Comparison of ENCODE assay signal across 1 cellular context in the genomic region with DNA sequence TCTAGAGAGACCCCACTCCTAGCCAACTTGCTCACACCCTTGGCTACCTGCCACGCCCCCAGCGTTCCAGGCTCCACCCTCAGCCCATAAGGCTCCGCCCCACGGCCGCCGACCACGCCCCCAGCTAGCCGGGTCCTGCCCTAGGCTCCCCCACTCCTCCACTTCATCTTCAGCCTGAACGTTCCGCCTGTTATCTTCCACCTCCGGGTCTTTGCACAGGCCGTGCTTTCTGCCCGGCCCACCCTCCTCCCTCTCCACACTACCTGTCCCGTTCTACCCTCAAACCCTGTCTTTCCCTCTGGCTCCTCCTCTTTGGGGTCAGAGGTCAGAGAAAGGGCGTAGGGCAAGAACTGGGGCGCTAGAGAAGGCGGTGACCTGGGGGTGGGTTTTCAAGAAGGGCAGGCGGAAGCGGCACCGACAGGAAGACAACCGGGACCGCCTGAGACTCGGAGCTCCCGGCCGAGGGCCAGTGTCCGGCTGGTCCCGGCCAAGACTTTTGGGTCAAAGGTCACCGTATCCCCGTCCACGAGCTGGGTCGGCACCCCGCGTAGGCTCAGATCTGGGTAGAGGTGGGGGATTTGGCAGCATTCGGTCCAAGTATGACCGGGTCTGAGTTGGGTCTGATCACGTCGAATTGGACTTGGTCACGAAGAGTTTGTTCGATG.
TF ChIP-seq lines count a peak whose summit lies in the region.

No MANE protein-coding gene starts in this region.

TF ChIP-seq in K562, 482 proteins besides CTCF, POLR2A, EP300 and RAD21 (continued from another document and continues in another):
- peak; percentile 59 to 93; a peak in 3 of 4 replicates for TF ChIP-seq TEAD1 (CRISPR knock-in tag; IDR thresholded peaks at IDR 0.05)
- TF ChIP-seq HCFC1 (IDR thresholded peaks at IDR 0.05; ENCODE audit: low read depth, low read length) = peak; percentile 61; the same call in 1 of the 2 replicates
- no peak for TF ChIP-seq HEY1 (CRISPR knock-in tag; IDR thresholded peaks at IDR 0.05; ENCODE audit: borderline replicate concordance)
- TF ChIP-seq TBL1XR1 (IDR thresholded peaks at IDR 0.05; ENCODE audit: low read length in 2 of 2) = peak in 1 of 2 experiments; percentile 37; a peak in 2 of 4 replicates
- TF ChIP-seq, protein P1, sequence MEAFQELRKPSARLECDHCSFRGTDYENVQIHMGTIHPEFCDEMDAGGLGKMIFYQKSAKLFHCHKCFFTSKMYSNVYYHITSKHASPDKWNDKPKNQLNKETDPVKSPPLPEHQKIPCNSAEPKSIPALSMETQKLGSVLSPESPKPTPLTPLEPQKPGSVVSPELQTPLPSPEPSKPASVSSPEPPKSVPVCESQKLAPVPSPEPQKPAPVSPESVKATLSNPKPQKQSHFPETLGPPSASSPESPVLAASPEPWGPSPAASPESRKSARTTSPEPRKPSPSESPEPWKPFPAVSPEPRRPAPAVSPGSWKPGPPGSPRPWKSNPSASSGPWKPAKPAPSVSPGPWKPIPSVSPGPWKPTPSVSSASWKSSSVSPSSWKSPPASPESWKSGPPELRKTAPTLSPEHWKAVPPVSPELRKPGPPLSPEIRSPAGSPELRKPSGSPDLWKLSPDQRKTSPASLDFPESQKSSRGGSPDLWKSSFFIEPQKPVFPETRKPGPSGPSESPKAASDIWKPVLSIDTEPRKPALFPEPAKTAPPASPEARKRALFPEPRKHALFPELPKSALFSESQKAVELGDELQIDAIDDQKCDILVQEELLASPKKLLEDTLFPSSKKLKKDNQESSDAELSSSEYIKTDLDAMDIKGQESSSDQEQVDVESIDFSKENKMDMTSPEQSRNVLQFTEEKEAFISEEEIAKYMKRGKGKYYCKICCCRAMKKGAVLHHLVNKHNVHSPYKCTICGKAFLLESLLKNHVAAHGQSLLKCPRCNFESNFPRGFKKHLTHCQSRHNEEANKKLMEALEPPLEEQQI (IDR thresholded peaks at IDR 0.05) = no peak
- TF ChIP-seq NBN (IDR thresholded peaks at IDR 0.05; ENCODE audit: low read depth) = peak; percentile 97
- TF ChIP-seq PRMT5 (CRISPR knock-in tag; IDR thresholded peaks at IDR 0.05) = no peak
- TF ChIP-seq MTA1 (IDR thresholded peaks at IDR 0.05; ENCODE audit: borderline replicate concordance) = peak; percentile 86
- TF ChIP-seq HMG20A (CRISPR knock-in tag; conservative IDR thresholded peaks at IDR 0.05) = no peak
- TF ChIP-seq, protein P2, sequence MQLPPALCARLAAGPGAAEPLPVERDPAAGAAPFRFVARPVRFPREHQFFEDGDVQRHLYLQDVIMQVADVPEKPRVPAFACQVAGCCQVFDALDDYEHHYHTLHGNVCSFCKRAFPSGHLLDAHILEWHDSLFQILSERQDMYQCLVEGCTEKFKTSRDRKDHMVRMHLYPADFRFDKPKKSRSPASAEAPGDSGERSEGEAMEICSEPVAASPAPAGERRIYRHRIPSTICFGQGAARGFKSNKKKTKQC (CRISPR knock-in tag; IDR thresholded peaks at IDR 0.05) = peak; percentile 93; the same call in 1 of the 2 replicates
- TF ChIP-seq ZNF668 (CRISPR knock-in tag; IDR thresholded peaks at IDR 0.05) = no peak
- no peak for TF ChIP-seq FOXK1 (CRISPR knock-in tag; IDR thresholded peaks at IDR 0.05; ENCODE audit: borderline replicate concordance)
- TF ChIP-seq, protein P3, sequence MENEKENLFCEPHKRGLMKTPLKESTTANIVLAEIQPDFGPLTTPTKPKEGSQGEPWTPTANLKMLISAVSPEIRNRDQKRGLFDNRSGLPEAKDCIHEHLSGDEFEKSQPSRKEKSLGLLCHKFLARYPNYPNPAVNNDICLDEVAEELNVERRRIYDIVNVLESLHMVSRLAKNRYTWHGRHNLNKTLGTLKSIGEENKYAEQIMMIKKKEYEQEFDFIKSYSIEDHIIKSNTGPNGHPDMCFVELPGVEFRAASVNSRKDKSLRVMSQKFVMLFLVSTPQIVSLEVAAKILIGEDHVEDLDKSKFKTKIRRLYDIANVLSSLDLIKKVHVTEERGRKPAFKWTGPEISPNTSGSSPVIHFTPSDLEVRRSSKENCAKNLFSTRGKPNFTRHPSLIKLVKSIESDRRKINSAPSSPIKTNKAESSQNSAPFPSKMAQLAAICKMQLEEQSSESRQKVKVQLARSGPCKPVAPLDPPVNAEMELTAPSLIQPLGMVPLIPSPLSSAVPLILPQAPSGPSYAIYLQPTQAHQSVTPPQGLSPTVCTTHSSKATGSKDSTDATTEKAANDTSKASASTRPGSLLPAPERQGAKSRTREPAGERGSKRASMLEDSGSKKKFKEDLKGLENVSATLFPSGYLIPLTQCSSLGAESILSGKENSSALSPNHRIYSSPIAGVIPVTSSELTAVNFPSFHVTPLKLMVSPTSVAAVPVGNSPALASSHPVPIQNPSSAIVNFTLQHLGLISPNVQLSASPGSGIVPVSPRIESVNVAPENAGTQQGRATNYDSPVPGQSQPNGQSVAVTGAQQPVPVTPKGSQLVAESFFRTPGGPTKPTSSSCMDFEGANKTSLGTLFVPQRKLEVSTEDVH (IDR thresholded peaks at IDR 0.05; ENCODE audit: low read depth, partially characterized antibody) = peak; percentile 83
- TF ChIP-seq ARID1B (IDR thresholded peaks at IDR 0.05) = peak; percentile 79
- TF ChIP-seq DMBX1 (CRISPR knock-in tag; IDR thresholded peaks at IDR 0.05; ENCODE audit: borderline replicate concordance) = 0 out of 2 replicates have a peak, but pooled peaks have one; percentile 58
- TF ChIP-seq CAMTA2 (CRISPR knock-in tag; conservative IDR thresholded peaks at IDR 0.05) = no peak
- no peak for TF ChIP-seq TCFL5 (CRISPR knock-in tag; conservative IDR thresholded peaks at IDR 0.05)
- TF ChIP-seq TAF7 (tag; IDR thresholded peaks at IDR 0.05) = 0 out of 2 replicates have a peak, but pooled peaks have one; percentile 16
- TF ChIP-seq ZNF239 (CRISPR knock-in tag; IDR thresholded peaks at IDR 0.05) = peak; percentile 5; the same call in 1 of the 2 replicates
- 0 out of 2 replicates have a peak, but pooled peaks have one; percentile 5 for TF ChIP-seq MECOM (CRISPR knock-in tag; IDR thresholded peaks at IDR 0.05)
- peak; percentile 90 for TF ChIP-seq ZNF263 (CRISPR knock-in tag; IDR thresholded peaks at IDR 0.05; ENCODE audit: borderline replicate concordance)
- TF ChIP-seq ZNF79 (CRISPR knock-in tag; IDR thresholded peaks at IDR 0.05; ENCODE audit: low read depth) = no peak
- TF ChIP-seq, protein P4, sequence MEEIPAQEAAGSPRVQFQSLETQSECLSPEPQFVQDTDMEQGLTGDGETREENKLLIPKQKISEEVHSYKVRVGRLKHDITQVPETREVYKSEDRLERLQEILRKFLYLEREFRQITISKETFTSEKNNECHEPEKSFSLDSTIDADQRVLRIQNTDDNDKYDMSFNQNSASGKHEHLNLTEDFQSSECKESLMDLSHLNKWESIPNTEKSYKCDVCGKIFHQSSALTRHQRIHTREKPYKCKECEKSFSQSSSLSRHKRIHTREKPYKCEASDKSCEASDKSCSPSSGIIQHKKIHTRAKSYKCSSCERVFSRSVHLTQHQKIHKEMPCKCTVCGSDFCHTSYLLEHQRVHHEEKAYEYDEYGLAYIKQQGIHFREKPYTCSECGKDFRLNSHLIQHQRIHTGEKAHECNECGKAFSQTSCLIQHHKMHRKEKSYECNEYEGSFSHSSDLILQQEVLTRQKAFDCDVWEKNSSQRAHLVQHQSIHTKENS (CRISPR knock-in tag; IDR thresholded peaks at IDR 0.05) = no peak
- TF ChIP-seq PTRF (tag; IDR thresholded peaks at IDR 0.05) = no peak
- TF ChIP-seq, protein P5, sequence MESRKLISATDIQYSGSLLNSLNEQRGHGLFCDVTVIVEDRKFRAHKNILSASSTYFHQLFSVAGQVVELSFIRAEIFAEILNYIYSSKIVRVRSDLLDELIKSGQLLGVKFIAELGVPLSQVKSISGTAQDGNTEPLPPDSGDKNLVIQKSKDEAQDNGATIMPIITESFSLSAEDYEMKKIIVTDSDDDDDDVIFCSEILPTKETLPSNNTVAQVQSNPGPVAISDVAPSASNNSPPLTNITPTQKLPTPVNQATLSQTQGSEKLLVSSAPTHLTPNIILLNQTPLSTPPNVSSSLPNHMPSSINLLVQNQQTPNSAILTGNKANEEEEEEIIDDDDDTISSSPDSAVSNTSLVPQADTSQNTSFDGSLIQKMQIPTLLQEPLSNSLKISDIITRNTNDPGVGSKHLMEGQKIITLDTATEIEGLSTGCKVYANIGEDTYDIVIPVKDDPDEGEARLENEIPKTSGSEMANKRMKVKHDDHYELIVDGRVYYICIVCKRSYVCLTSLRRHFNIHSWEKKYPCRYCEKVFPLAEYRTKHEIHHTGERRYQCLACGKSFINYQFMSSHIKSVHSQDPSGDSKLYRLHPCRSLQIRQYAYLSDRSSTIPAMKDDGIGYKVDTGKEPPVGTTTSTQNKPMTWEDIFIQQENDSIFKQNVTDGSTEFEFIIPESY (CRISPR knock-in tag; IDR thresholded peaks at IDR 0.05) = peak; percentile 70
- TF ChIP-seq PHF8 (IDR thresholded peaks at IDR 0.05; ENCODE audit: borderline replicate concordance, low read length) = peak; percentile 74; the same call in 1 of the 2 replicates
- TF ChIP-seq, protein P6, sequence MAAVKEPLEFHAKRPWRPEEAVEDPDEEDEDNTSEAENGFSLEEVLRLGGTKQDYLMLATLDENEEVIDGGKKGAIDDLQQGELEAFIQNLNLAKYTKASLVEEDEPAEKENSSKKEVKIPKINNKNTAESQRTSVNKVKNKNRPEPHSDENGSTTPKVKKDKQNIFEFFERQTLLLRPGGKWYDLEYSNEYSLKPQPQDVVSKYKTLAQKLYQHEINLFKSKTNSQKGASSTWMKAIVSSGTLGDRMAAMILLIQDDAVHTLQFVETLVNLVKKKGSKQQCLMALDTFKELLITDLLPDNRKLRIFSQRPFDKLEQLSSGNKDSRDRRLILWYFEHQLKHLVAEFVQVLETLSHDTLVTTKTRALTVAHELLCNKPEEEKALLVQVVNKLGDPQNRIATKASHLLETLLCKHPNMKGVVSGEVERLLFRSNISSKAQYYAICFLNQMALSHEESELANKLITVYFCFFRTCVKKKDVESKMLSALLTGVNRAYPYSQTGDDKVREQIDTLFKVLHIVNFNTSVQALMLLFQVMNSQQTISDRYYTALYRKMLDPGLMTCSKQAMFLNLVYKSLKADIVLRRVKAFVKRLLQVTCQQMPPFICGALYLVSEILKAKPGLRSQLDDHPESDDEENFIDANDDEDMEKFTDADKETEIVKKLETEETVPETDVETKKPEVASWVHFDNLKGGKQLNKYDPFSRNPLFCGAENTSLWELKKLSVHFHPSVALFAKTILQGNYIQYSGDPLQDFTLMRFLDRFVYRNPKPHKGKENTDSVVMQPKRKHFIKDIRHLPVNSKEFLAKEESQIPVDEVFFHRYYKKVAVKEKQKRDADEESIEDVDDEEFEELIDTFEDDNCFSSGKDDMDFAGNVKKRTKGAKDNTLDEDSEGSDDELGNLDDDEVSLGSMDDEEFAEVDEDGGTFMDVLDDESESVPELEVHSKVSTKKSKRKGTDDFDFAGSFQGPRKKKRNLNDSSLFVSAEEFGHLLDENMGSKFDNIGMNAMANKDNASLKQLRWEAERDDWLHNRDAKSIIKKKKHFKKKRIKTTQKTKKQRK (IDR thresholded peaks at IDR 0.05; ENCODE audit: borderline replicate concordance, low read depth, low read length) = no peak
- no peak for TF ChIP-seq KLF16 (IDR thresholded peaks at IDR 0.05)
- TF ChIP-seq NR1H2 (CRISPR knock-in tag; IDR thresholded peaks at IDR 0.05) = no peak
- no peak; the same call in 1 of the 2 replicates for TF ChIP-seq BHLHE40 (IDR thresholded peaks at IDR 0.05; ENCODE audit: low read length)
- TF ChIP-seq ZFP1 (CRISPR knock-in tag; IDR thresholded peaks at IDR 0.05) = no peak; the same call in 1 of the 2 replicates
- TF ChIP-seq HNRNPK (IDR thresholded peaks at IDR 0.05; ENCODE audit: low read depth, low read length, poor library complexity, severe bottlenecking) = no peak
- no peak for TF ChIP-seq ZNF764 (CRISPR knock-in tag; IDR thresholded peaks at IDR 0.05; ENCODE audit: low read depth)
- TF ChIP-seq NCOA6 (IDR thresholded peaks at IDR 0.05) = no peak
- TF ChIP-seq, protein P7, sequence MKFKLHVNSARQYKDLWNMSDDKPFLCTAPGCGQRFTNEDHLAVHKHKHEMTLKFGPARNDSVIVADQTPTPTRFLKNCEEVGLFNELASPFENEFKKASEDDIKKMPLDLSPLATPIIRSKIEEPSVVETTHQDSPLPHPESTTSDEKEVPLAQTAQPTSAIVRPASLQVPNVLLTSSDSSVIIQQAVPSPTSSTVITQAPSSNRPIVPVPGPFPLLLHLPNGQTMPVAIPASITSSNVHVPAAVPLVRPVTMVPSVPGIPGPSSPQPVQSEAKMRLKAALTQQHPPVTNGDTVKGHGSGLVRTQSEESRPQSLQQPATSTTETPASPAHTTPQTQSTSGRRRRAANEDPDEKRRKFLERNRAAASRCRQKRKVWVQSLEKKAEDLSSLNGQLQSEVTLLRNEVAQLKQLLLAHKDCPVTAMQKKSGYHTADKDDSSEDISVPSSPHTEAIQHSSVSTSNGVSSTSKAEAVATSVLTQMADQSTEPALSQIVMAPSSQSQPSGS (CRISPR knock-in tag; IDR thresholded peaks at IDR 0.05) = no peak
- TF ChIP-seq MCM2 (IDR thresholded peaks at IDR 0.05; ENCODE audit: low read depth) = no peak
- no peak for TF ChIP-seq RBM17 (IDR thresholded peaks at IDR 0.05; ENCODE audit: borderline replicate concordance, low read depth, low read length)
- TF ChIP-seq, protein P8, sequence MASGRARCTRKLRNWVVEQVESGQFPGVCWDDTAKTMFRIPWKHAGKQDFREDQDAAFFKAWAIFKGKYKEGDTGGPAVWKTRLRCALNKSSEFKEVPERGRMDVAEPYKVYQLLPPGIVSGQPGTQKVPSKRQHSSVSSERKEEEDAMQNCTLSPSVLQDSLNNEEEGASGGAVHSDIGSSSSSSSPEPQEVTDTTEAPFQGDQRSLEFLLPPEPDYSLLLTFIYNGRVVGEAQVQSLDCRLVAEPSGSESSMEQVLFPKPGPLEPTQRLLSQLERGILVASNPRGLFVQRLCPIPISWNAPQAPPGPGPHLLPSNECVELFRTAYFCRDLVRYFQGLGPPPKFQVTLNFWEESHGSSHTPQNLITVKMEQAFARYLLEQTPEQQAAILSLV (tag; IDR thresholded peaks at IDR 0.05) = no peak
